ENCODE assay signal across 1 cellular context in the genomic region with DNA sequence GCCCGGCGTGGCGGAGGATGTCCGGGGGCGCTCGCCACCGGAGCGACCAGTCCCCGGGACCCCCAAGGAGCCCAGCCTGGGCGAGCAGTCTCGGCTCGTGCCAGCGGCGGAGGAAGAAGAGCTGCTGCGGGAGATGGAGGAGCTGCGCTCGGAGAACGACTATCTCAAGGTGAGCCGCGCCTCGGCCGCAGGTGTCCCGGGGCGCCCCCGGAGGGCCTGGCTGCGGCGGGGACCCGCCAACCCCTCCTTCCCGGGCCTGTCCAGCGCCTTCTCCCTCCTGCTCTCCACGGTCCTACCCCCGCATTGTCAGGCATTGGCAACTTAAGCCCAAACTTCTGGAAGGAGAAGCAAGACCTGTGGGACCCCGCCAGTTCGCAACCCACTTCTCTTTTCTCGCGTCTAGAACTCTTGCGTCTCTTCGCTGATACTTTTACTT.
TF ChIP-seq lines count a peak whose summit lies in the region.

No MANE protein-coding gene starts in this region.

TF ChIP-seq in K562, 482 proteins besides CTCF, POLR2A, EP300 and RAD21 (continued from another document):
- TF ChIP-seq KDM2B (CRISPR knock-in tag; IDR thresholded peaks at IDR 0.05), result 0 out of 2 replicates have a peak, but pooled peaks have one; percentile 58
- TF ChIP-seq, protein P1, sequence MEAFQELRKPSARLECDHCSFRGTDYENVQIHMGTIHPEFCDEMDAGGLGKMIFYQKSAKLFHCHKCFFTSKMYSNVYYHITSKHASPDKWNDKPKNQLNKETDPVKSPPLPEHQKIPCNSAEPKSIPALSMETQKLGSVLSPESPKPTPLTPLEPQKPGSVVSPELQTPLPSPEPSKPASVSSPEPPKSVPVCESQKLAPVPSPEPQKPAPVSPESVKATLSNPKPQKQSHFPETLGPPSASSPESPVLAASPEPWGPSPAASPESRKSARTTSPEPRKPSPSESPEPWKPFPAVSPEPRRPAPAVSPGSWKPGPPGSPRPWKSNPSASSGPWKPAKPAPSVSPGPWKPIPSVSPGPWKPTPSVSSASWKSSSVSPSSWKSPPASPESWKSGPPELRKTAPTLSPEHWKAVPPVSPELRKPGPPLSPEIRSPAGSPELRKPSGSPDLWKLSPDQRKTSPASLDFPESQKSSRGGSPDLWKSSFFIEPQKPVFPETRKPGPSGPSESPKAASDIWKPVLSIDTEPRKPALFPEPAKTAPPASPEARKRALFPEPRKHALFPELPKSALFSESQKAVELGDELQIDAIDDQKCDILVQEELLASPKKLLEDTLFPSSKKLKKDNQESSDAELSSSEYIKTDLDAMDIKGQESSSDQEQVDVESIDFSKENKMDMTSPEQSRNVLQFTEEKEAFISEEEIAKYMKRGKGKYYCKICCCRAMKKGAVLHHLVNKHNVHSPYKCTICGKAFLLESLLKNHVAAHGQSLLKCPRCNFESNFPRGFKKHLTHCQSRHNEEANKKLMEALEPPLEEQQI (IDR thresholded peaks at IDR 0.05), result no peak
- TF ChIP-seq KDM5B (IDR thresholded peaks at IDR 0.05; ENCODE audit: insufficient replicate concordance, low read depth, low read length), result peak; percentile 57
